In the genomic region with DNA sequence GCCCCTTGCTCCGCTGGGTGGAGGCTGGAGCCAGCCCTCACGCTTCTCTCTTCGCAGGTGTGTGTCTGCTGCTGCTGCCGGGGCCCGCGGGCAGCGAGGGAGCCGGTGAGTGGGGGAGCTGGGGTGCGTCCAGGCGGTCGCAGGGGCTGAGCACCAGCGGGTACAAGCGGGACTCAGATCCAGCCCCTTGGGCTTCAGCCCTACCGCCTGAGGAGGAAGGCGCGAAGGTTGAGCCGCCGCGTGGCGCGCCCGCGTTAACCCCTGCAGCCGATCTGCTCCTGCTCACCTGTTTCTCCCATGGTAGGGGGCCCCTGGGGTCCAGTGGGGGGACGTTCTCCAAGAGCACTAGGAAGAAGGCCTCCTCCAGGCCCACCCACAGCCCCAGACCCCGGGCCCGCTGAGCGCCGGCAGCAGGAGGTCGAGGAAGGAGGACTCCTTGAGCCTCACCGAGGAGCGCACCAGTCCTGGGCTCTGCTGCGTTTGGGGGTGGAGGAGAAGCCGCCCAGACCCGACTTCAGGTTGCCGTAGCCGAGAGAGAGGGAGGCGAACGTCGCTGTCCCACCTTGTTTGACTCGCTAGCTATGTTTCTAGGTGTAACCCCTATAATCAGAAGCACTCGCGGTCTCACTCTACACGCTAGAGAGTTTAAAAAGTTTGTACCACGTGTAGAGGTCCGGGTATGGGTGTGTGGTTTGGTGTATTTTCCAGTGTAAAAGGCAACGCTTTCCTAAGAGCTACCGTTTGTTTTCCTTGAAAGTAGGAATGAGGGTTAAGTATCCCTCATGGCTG, we compare ENCODE assay signal across 1 cellular context.
TF ChIP-seq lines count a peak whose summit lies in the region.

No MANE protein-coding gene starts in this region.

TF ChIP-seq in K562, 482 proteins besides CTCF, POLR2A, EP300 and RAD21 (continued from another document):
- no peak for TF ChIP-seq TSHZ1 (CRISPR knock-in tag; IDR thresholded peaks at IDR 0.05)
- TF ChIP-seq NR2C1 (IDR thresholded peaks at IDR 0.05) = no peak
- no peak for TF ChIP-seq NR2C1 (tag; IDR thresholded peaks at IDR 0.05)
- no peak for TF ChIP-seq U2AF2 (optimal IDR thresholded peaks at IDR 0.05; ENCODE audit: low read depth, low read length)
- TF ChIP-seq, protein P1, sequence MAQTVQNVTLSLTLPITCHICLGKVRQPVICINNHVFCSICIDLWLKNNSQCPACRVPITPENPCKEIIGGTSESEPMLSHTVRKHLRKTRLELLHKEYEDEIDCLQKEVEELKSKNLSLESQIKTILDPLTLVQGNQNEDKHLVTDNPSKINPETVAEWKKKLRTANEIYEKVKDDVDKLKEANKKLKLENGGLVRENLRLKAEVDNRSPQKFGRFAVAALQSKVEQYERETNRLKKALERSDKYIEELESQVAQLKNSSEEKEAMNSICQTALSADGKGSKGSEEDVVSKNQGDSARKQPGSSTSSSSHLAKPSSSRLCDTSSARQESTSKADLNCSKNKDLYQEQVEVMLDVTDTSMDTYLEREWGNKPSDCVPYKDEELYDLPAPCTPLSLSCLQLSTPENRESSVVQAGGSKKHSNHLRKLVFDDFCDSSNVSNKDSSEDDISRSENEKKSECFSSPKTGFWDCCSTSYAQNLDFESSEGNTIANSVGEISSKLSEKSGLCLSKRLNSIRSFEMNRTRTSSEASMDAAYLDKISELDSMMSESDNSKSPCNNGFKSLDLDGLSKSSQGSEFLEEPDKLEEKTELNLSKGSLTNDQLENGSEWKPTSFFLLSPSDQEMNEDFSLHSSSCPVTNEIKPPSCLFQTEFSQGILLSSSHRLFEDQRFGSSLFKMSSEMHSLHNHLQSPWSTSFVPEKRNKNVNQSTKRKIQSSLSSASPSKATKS (CRISPR knock-in tag; IDR thresholded peaks at IDR 0.05) = no peak
- TF ChIP-seq, protein P2, sequence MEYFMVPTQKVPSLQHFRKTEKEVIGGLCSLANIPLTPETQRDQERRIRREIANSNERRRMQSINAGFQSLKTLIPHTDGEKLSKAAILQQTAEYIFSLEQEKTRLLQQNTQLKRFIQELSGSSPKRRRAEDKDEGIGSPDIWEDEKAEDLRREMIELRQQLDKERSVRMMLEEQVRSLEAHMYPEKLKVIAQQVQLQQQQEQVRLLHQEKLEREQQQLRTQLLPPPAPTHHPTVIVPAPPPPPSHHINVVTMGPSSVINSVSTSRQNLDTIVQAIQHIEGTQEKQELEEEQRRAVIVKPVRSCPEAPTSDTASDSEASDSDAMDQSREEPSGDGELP (CRISPR knock-in tag; IDR thresholded peaks at IDR 0.05; ENCODE audit: borderline replicate concordance) = peak; percentile 37; the same call in 1 of the 2 replicates
- TF ChIP-seq ZNF764 (CRISPR knock-in tag; IDR thresholded peaks at IDR 0.05; ENCODE audit: low read depth) = no peak
- no peak for TF ChIP-seq ID3 (CRISPR knock-in tag; IDR thresholded peaks at IDR 0.05)
- TF ChIP-seq ID3 (tag; IDR thresholded peaks at IDR 0.05) = no peak
- TF ChIP-seq, protein P3, sequence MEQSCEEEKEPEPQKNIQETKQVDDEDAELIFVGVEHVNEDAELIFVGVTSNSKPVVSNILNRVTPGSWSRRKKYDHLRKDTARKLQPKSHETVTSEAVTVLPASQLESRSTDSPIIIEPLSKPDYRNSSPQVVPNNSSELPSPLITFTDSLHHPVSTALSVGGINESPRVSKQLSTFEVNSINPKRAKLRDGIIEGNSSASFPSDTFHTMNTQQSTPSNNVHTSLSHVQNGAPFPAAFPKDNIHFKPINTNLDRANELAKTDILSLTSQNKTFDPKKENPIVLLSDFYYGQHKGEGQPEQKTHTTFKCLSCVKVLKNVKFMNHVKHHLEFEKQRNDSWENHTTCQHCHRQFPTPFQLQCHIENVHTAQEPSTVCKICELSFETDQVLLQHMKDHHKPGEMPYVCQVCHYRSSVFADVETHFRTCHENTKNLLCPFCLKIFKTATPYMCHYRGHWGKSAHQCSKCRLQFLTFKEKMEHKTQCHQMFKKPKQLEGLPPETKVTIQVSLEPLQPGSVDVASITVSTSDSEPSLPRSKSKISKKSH (CRISPR knock-in tag; IDR thresholded peaks at IDR 0.05) = no peak
- TF ChIP-seq PRDM10 (IDR thresholded peaks at IDR 0.05; ENCODE audit: partially characterized antibody) = no peak
- TF ChIP-seq SMAD2 (IDR thresholded peaks at IDR 0.05; ENCODE audit: low read depth, low read length) = no peak
- no peak for TF ChIP-seq U2AF1 (optimal IDR thresholded peaks at IDR 0.05; ENCODE audit: low read depth, low read length)
- TF ChIP-seq, protein P4, sequence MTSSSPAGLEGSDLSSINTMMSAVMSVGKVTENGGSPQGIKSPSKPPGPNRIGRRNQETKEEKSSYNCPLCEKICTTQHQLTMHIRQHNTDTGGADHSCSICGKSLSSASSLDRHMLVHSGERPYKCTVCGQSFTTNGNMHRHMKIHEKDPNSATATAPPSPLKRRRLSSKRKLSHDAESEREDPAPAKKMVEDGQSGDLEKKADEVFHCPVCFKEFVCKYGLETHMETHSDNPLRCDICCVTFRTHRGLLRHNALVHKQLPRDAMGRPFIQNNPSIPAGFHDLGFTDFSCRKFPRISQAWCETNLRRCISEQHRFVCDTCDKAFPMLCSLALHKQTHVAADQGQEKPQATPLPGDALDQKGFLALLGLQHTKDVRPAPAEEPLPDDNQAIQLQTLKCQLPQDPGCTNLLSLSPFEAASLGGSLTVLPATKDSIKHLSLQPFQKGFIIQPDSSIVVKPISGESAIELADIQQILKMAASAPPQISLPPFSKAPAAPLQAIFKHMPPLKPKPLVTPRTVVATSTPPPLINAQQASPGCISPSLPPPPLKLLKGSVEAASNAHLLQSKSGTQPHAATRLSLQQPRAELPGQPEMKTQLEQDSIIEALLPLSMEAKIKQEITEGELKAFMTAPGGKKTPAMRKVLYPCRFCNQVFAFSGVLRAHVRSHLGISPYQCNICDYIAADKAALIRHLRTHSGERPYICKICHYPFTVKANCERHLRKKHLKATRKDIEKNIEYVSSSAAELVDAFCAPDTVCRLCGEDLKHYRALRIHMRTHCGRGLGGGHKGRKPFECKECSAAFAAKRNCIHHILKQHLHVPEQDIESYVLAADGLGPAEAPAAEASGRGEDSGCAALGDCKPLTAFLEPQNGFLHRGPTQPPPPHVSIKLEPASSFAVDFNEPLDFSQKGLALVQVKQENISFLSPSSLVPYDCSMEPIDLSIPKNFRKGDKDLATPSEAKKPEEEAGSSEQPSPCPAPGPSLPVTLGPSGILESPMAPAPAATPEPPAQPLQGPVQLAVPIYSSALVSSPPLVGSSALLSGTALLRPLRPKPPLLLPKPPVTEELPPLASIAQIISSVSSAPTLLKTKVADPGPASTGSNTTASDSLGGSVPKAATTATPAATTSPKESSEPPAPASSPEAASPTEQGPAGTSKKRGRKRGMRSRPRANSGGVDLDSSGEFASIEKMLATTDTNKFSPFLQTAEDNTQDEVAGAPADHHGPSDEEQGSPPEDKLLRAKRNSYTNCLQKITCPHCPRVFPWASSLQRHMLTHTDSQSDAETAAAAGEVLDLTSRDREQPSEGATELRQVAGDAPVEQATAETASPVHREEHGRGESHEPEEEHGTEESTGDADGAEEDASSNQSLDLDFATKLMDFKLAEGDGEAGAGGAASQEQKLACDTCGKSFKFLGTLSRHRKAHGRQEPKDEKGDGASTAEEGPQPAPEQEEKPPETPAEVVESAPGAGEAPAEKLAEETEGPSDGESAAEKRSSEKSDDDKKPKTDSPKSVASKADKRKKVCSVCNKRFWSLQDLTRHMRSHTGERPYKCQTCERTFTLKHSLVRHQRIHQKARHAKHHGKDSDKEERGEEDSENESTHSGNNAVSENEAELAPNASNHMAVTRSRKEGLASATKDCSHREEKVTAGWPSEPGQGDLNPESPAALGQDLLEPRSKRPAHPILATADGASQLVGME (CRISPR knock-in tag; IDR thresholded peaks at IDR 0.05) = no peak
- no peak for TF ChIP-seq ZC3H11A (IDR thresholded peaks at IDR 0.05; ENCODE audit: low read depth, low read length)
- TF ChIP-seq ZNF133 (CRISPR knock-in tag; IDR thresholded peaks at IDR 0.05) = no peak
- no peak for TF ChIP-seq PHF8 (IDR thresholded peaks at IDR 0.05; ENCODE audit: borderline replicate concordance, low read length)
- TF ChIP-seq L3MBTL2 (IDR thresholded peaks at IDR 0.05) = peak; percentile 90
- TF ChIP-seq, protein P5, sequence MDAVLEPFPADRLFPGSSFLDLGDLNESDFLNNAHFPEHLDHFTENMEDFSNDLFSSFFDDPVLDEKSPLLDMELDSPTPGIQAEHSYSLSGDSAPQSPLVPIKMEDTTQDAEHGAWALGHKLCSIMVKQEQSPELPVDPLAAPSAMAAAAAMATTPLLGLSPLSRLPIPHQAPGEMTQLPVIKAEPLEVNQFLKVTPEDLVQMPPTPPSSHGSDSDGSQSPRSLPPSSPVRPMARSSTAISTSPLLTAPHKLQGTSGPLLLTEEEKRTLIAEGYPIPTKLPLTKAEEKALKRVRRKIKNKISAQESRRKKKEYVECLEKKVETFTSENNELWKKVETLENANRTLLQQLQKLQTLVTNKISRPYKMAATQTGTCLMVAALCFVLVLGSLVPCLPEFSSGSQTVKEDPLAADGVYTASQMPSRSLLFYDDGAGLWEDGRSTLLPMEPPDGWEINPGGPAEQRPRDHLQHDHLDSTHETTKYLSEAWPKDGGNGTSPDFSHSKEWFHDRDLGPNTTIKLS (IDR thresholded peaks at IDR 0.05; ENCODE audit: borderline replicate concordance, low read depth) = 0 out of 2 replicates have a peak, but pooled peaks have one; percentile 34
- TF ChIP-seq HDAC2 (IDR thresholded peaks at IDR 0.05) = no peak
- no peak for TF ChIP-seq NR2F6 (CRISPR knock-in tag; IDR thresholded peaks at IDR 0.05)
- TF ChIP-seq COPS2 (conservative IDR thresholded peaks at IDR 0.05) = no peak
- TF ChIP-seq E2F1 (CRISPR knock-in tag; IDR thresholded peaks at IDR 0.05) = no peak
- TF ChIP-seq, protein P6, sequence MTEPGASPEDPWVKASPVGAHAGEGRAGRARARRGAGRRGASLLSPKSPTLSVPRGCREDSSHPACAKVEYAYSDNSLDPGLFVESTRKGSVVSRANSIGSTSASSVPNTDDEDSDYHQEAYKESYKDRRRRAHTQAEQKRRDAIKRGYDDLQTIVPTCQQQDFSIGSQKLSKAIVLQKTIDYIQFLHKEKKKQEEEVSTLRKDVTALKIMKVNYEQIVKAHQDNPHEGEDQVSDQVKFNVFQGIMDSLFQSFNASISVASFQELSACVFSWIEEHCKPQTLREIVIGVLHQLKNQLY (CRISPR knock-in tag; conservative IDR thresholded peaks at IDR 0.05) = no peak
- no peak for TF ChIP-seq DDX20 (tag; IDR thresholded peaks at IDR 0.05; ENCODE audit: low read depth)
- no peak for TF ChIP-seq RFX7 (CRISPR knock-in tag; IDR thresholded peaks at IDR 0.05)
- TF ChIP-seq ARHGAP35 (IDR thresholded peaks at IDR 0.05; ENCODE audit: partially characterized antibody) = no peak
- TF ChIP-seq SREBF1 (IDR thresholded peaks at IDR 0.05; ENCODE audit: borderline replicate concordance, low read depth, low read length) = no peak
- no peak for TF ChIP-seq SETDB1 (IDR thresholded peaks at IDR 0.05; ENCODE audit: low read length)
- 0 out of 2 replicates have a peak, but pooled peaks have one; percentile 18 for TF ChIP-seq TGIF2 (CRISPR knock-in tag; IDR thresholded peaks at IDR 0.05)
TF ChIP-seq in K562: peak in this region for 15.
